In genomic region chr5:135543151-135543818, GRCh38 we compare ENCODE assay signal across 9 cellular contexts. TPM values are rescaled to one million over a fixed set of nuclear protein-coding genes. Genes with fewer than 3 reads are reported as not detected.
A peak's percentile ranks its signal among the peaks of the same experiment; 100 is the strongest.
DNase-seq lines count a peak whose midpoint lies in the region; ATAC-seq and TF ChIP-seq lines count a peak whose summit lies in the region.
"Had no signal": no experiment of that assay in that cellular context is flagged by ENCODE, and none has a peak within 500 bp of the region (broad histone marks: within the 10 kb centered on the region; RNA-seq: fewer than 3 reads in every experiment).

No MANE protein-coding gene starts in this region.

- H2BK12ac ChIP-seq in H9 (ENCODE audit: insufficient read length, low read depth, low read length), result no peak overlapping the region

- TF ChIP-seq CTCF in H9 (conservative IDR thresholded peaks at IDR 0.05) (no peak), neural crest cell (conservative IDR thresholded peaks at IDR 0.05) (no peak)

- no peak overlapping the region for H4K8ac ChIP-seq in H9 (replicated peaks; ENCODE audit: insufficient read length, low read depth, low read length)

- H3T11ph ChIP-seq in H9 (ENCODE audit: low read length), result no peak overlapping the region

- H3K36me3 Mint-ChIP-seq in CD4-positive, CD25-positive, alpha-beta regulatory T cell, result no peaks in the 10 kb centered on the region
- no peaks in the 10 kb centered on the region; a peak in 1 of 7 replicates for H3K36me3 Mint-ChIP-seq in H9 (ENCODE audit: insufficient read depth in 1 of 3, low read depth in 3 of 3)
- H3K36me3 Mint-ChIP-seq in neural crest cell (ENCODE audit: low read depth), result peaks cover 3% of the 10 kb centered on the region

- no peak overlapping the region for H3K18ac ChIP-seq in H9 (ENCODE audit: insufficient read length, low read depth, low read length)

- H3K79me2 ChIP-seq in H9 (ENCODE audit: insufficient read depth, low read length), result no peaks in the 10 kb centered on the region

- H3K9me3 ChIP-seq in CD4-positive, CD25-positive, alpha-beta regulatory T cell (ENCODE audit: control insufficient read depth in 2 of 2, low read length in 2 of 2), result no peaks in the 10 kb centered on the region
- H3K9me3 ChIP-seq in H9 (ENCODE audit: control insufficient read depth, low read depth, low read length) (no peaks in the 10 kb centered on the region), duodenal mucosa (ENCODE audit: control insufficient read depth in 1 of 2, low read length in 2 of 2) (no peaks in the 10 kb centered on the region)

- no peak overlapping the region for H2BK20ac ChIP-seq in H9 (ENCODE audit: low read depth, low read length, poor library complexity, severe bottlenecking)

- H3K79me1 ChIP-seq in H9 (ENCODE audit: insufficient read depth, low read depth, low read length, poor library complexity, severe bottlenecking), result no peaks in the 10 kb centered on the region

- H2BK120ac ChIP-seq in H9 (ENCODE audit: low read depth, low read length, poor library complexity, severe bottlenecking), result no peak overlapping the region

- no peak for DNase-seq in CD4-positive, CD25-positive, alpha-beta regulatory T cell
- DNase-seq in H9, result peak; percentile 63
- DNase-seq in neural crest cell (ENCODE audit: low read depth, low spot score), result no peak
- DNase-seq in NCI-H2029 treated with DMSO at 0.1 percent for 48 hours (lab: John Stamatoyannopoulos, UW), result no peak

- no peaks in the 10 kb centered on the region for H3K36me3 ChIP-seq in CD4-positive, CD25-positive, alpha-beta regulatory T cell (ENCODE audit: control insufficient read depth, insufficient read depth, low read length)
- no peaks in the 10 kb centered on the region for H3K36me3 ChIP-seq in duodenal mucosa (ENCODE audit: control insufficient read depth in 1 of 2, insufficient read depth in 2 of 2, low read length in 2 of 2)

- H2AK5ac ChIP-seq in H9 (ENCODE audit: insufficient read length, low read length), result no peak overlapping the region

- H4K20me1 ChIP-seq in H9 (ENCODE audit: control insufficient read depth, insufficient read depth, insufficient read length), result no peaks in the 10 kb centered on the region

- H3K9me3 Mint-ChIP-seq in CD4-positive, CD25-positive, alpha-beta regulatory T cell, result peaks cover 0 to 3% (median 0%) of the 10 kb centered on the region in 7 donors
- H3K9me3 Mint-ChIP-seq in H9 (peaks cover 0 to 7% of the 10 kb centered on the region in 2 experiments; a peak in 4 of 5 replicates), neural crest cell (no peaks in the 10 kb centered on the region)

- H3K4me3 ChIP-seq in CD4-positive, CD25-positive, alpha-beta regulatory T cell (ENCODE audit: low read depth, low read length), result peak overlapping the region; percentile 41
- H3K4me3 ChIP-seq in duodenal mucosa (ENCODE audit: low read depth in 1 of 2, low read length in 2 of 2), result peak overlapping the region; percentile 61 to 75

- H3K4ac ChIP-seq in H9 (ENCODE audit: low read depth, low read length), result no peak overlapping the region

- H3K4me3 Mint-ChIP-seq in CD4-positive, CD25-positive, alpha-beta regulatory T cell, result peak overlapping the region; percentile 65 to 93 (median 80)
- H3K4me3 Mint-ChIP-seq in H9 (peak overlapping the region; percentile 6 to 14; a peak in 3 of 5 replicates), neural crest cell (peak overlapping the region; percentile 52)

- H3K27me3 Mint-ChIP-seq in CD4-positive, CD25-positive, alpha-beta regulatory T cell, result peaks cover 80% of the 10 kb centered on the region
- H3K27me3 Mint-ChIP-seq in H9 (ENCODE audit: low read depth), result peaks cover 99% of the 10 kb centered on the region
- peaks cover 99% of the 10 kb centered on the region for H3K27me3 Mint-ChIP-seq in neural crest cell (ENCODE audit: low read depth)

- H4K91ac ChIP-seq in H9 (ENCODE audit: insufficient read length, low read depth, low read length), result no peak overlapping the region

- H2AFZ ChIP-seq in H9 (ENCODE audit: low read length), result no peak overlapping the region

- H3K27ac ChIP-seq in CD4-positive, CD25-positive, alpha-beta regulatory T cell (ENCODE audit: insufficient read depth, low read length, poor library complexity, severe bottlenecking), result no peak overlapping the region
- no peak overlapping the region for H3K27ac ChIP-seq in H9 (ENCODE audit: insufficient read length, low read depth, low read length)
- H3K27ac ChIP-seq in duodenal mucosa (ENCODE audit: low read depth, low read length), result no peak overlapping the region

- peaks cover 15% of the 10 kb centered on the region for H3K4me1 ChIP-seq in CD4-positive, CD25-positive, alpha-beta regulatory T cell (ENCODE audit: control insufficient read depth, insufficient read depth, low read length, poor library complexity, severe bottlenecking)
- H3K4me1 ChIP-seq in H9 (ENCODE audit: insufficient read depth, low read length), result no peaks in the 10 kb centered on the region
- peaks cover 0 to 5% of the 10 kb centered on the region in 2 donors for H3K4me1 ChIP-seq in duodenal mucosa (ENCODE audit: control insufficient read depth in 1 of 2, insufficient read depth in 2 of 2, low read length in 2 of 2)

- no peak overlapping the region for H3K9ac ChIP-seq in H9 (ENCODE audit: extremely low read depth, insufficient read length, low read length)
- no peak overlapping the region for H3K9ac ChIP-seq in duodenal mucosa (ENCODE audit: low read depth in 1 of 2, low read length in 2 of 2)

- no peak overlapping the region for H2BK15ac ChIP-seq in H9 (ENCODE audit: low read depth, low read length)

- no peak overlapping the region for H3K27ac Mint-ChIP-seq in CD4-positive, CD25-positive, alpha-beta regulatory T cell
- no peak overlapping the region for H3K27ac Mint-ChIP-seq in H9
- H3K27ac Mint-ChIP-seq in neural crest cell (ENCODE audit: unreplicated experiment), result no peak overlapping the region

- ATAC-seq in CD4-positive, CD25-positive, alpha-beta regulatory T cell (ENCODE audit: low read depth in 2 of 2), result no peak
- ATAC-seq in HG03571 (IDR thresholded peaks at IDR 0.05; ENCODE audit: unreplicated experiment), result no peak
- no peak for ATAC-seq in HG03565 (IDR thresholded peaks at IDR 0.05; ENCODE audit: unreplicated experiment)
- no peak for ATAC-seq in HG03432 (IDR thresholded peaks at IDR 0.05; ENCODE audit: unreplicated experiment)

- H4K5ac ChIP-seq in H9 (ENCODE audit: insufficient read length, low read depth, low read length), result no peak overlapping the region

- no peak overlapping the region for H3K56ac ChIP-seq in H9 (ENCODE audit: insufficient read length, low read depth, low read length)

- H3K4me2 ChIP-seq in H9 (ENCODE audit: insufficient read depth, insufficient read length, low read length), result peak overlapping the region; percentile 40

- H3K4me1 Mint-ChIP-seq in CD4-positive, CD25-positive, alpha-beta regulatory T cell, result peaks cover 4 to 21% (median 9%) of the 10 kb centered on the region in 4 donors
- peaks cover 30 to 46% of the 10 kb centered on the region in 2 experiments for H3K4me1 Mint-ChIP-seq in H9
- H3K4me1 Mint-ChIP-seq in neural crest cell, result peaks cover 23% of the 10 kb centered on the region

- no CpG with 5 or more reads among the region's 34 CpGs for WGBS in H9 (ENCODE audit: extremely low coverage, insufficient read length, low lambda C conversion rate)

- H3K23ac ChIP-seq in H9 (ENCODE audit: insufficient read length, low read depth, low read length), result no peak overlapping the region

- no peak overlapping the region; the same call in 1 of the 2 replicates for H3K14ac ChIP-seq in H9 (ENCODE audit: insufficient read depth, low read length)

- H3K23me2 ChIP-seq in H9 (ENCODE audit: insufficient read length, low read depth, low read length, poor library complexity, severe bottlenecking), result peaks cover 6% of the 10 kb centered on the region

- no peak overlapping the region for H2BK5ac ChIP-seq in H9 (ENCODE audit: insufficient read length, low read length)

- peaks cover 47% of the 10 kb centered on the region for H3K27me3 ChIP-seq in CD4-positive, CD25-positive, alpha-beta regulatory T cell (ENCODE audit: control insufficient read depth, insufficient read depth, low read length)
- H3K27me3 ChIP-seq in H9 (ENCODE audit: insufficient read depth, low read length), result peaks cover 96% of the 10 kb centered on the region
- H3K27me3 ChIP-seq in duodenal mucosa (ENCODE audit: control insufficient read depth in 1 of 2, insufficient read depth in 2 of 2, low read length in 2 of 2), result peaks cover 77 to 84% of the 10 kb centered on the region in 2 donors

RNA-seq across cellular contexts. Expression of gene NEUROG1, which starts 7.5 kb away (rescaled TPM):
- not detected for total RNA-seq in CD4-positive, CD25-positive, alpha-beta regulatory T cell
- not detected for polyA plus RNA-seq in CD4-positive, CD25-positive, alpha-beta regulatory T cell
- total RNA-seq in H9 (2021) (not detected in 2 replicates), neural crest cell (7.3 and 7.8 TPM in 2 replicates)
- total RNA-seq: T-helper 2 cell treated with Interferon-gamma antibody and Interleukin-4, amounts not matched to agents 100 ng/mL and 5 ng/mL, for 36 hours had no signal

RNA-seq across cellular contexts. Expression of gene CXCL14, which starts 35.5 kb away (rescaled TPM):
- total RNA-seq in CD4-positive, CD25-positive, alpha-beta regulatory T cell, result not detected
- polyA plus RNA-seq in CD4-positive, CD25-positive, alpha-beta regulatory T cell, result not detected
- total RNA-seq in H9 (2021), result 1.1 TPM in 2 replicates
- not detected in 2 replicates for total RNA-seq in neural crest cell
- total RNA-seq: T-helper 2 cell treated with Interferon-gamma antibody and Interleukin-4, amounts not matched to agents 100 ng/mL and 5 ng/mL, for 36 hours had no signal

Comparison
In these comparisons a context has a peak if more than half of its experiments do, and no peak if none do; other contexts are left out.
1. H3K4me3 Mint-ChIP-seq: peak in every context shown above with its lines; median percentile 80 in CD4-positive, CD25-positive, alpha-beta regulatory T cell; 52 in neural crest cell; 10 in H9.